Comparison of ENCODE assay signal across 19 cellular contexts in genomic region chr5:51278458-51279049, GRCh38.
DNase-seq lines count a peak whose midpoint lies in the region; ATAC-seq and TF ChIP-seq lines count a peak whose summit lies in the region.
"Had no signal": no experiment of that assay in that cellular context is flagged by ENCODE, and none has a peak within 500 bp of the region (broad histone marks: within the 10 kb centered on the region; RNA-seq: fewer than 3 reads in every experiment).

No MANE protein-coding gene starts in this region.

- ATAC-seq in T-helper 17 cell = no peak
- ATAC-seq in GM18520 (IDR thresholded peaks at IDR 0.05; ENCODE audit: unreplicated experiment) = no peak
- ATAC-seq: GM12878, HepG2 had no signal

- no peak overlapping the region for H3K27ac Mint-ChIP-seq in T-helper 17 cell

- no peaks in the 10 kb centered on the region for H3K36me3 Mint-ChIP-seq in T-helper 17 cell (ENCODE audit: low read depth)

- no peaks in the 10 kb centered on the region for H3K4me1 Mint-ChIP-seq in T-helper 17 cell

- no peaks in the 10 kb centered on the region for H3K27me3 Mint-ChIP-seq in T-helper 17 cell

- H3K9me3 ChIP-seq in BE2C = no peaks in the 10 kb centered on the region
- no peaks in the 10 kb centered on the region for H3K9me3 ChIP-seq in HUES64 (ENCODE audit: insufficient read depth, low read depth, low read length)
- H3K9me3 ChIP-seq in T-helper 17 cell (ENCODE audit: control insufficient read depth, low read length, poor library complexity, severe bottlenecking) = no peaks in the 10 kb centered on the region
- H3K9me3 ChIP-seq: Peyer's patch had no signal

- H3K36me3 ChIP-seq in BE2C = no peaks in the 10 kb centered on the region
- no peaks in the 10 kb centered on the region for H3K36me3 ChIP-seq in HUES64 (ENCODE audit: insufficient read depth, low read length)
- H3K36me3 ChIP-seq: Peyer's patch had no signal

- no peak overlapping the region for H3K4me3 Mint-ChIP-seq in T-helper 17 cell

- H3K4me3 ChIP-seq in BE2C (ENCODE audit: low read depth, low read length) = no peak overlapping the region
- no peak overlapping the region for H3K4me3 ChIP-seq in HUES64 (ENCODE audit: low read length)
- H3K4me3 ChIP-seq: GM12878, Peyer's patch had no signal

- peaks cover 8% of the 10 kb centered on the region for H3K4me1 ChIP-seq in BE2C
- H3K4me1 ChIP-seq in HUES64 (ENCODE audit: insufficient read depth, low read length) = peaks cover 31% of the 10 kb centered on the region
- H3K4me1 ChIP-seq: Peyer's patch had no signal

- peak overlapping the region; percentile 60; the same call in 1 of the 2 replicates for H3K27ac ChIP-seq in HUES64 (ENCODE audit: low read depth, low read length)
- H3K27ac ChIP-seq: 22Rv1, HL-60, KMS-11, Peyer's patch had no signal

- TF ChIP-seq CTCF in BE2C (IDR thresholded peaks at IDR 0.05; ENCODE audit: low read depth, low read length) = no peak

- H3K9ac ChIP-seq in HUES64 (ENCODE audit: low read depth, low read length) = no peak overlapping the region
- H3K9ac ChIP-seq: KMS-11 had no signal

- H3K27me3 ChIP-seq in BE2C (no peaks in the 10 kb centered on the region), HUES64 (ENCODE audit: insufficient read depth, low read length) (no peaks in the 10 kb centered on the region)
- H3K27me3 ChIP-seq: Peyer's patch had no signal

- DNase-seq in BE2C = peak; percentile 17
- DNase-seq in astrocyte of the hippocampus (ENCODE audit: low read depth, low spot score) = peak; percentile 84
- DNase-seq in iPS-NIHi11 (ENCODE audit: low spot score) = peak; percentile 12
- DNase-seq in T-helper 17 cell = no peak
- no peak for DNase-seq in stimulated activated CD4-positive, alpha-beta T cell treated with anti-CD3 and anti-CD28 coated beads, Interleukin-2, amount 100 ng/mL, for 48 hours
- no peak for DNase-seq in T1000 (lab: John Stamatoyannopoulos, UW)
- DNase-seq: C1 segment of cervical spinal cord, NCI-H1092, NCI-H2107, NCI-H446 treated with DMSO at 0.1 percent for 48 hours, Peyer's patch, Right ventricle myocardium superior had no signal

- 36% methylated on average over 4 of the region's 4 CpGs for WGBS in HUES64

Comparison
In these comparisons a context has a peak if more than half of its experiments do, and no peak if none do; other contexts are left out.
1. DNase-seq: peak in BE2C (single experiment), astrocyte of the hippocampus (single experiment) and iPS-NIHi11 (single experiment); none in T-helper 17 cell (0 of 3), stimulated activated CD4-positive, alpha-beta T cell treated with anti-CD3 and anti-CD28 coated beads, Interleukin-2, amount 100 ng/mL, for 48 hours (0 of 2) and T1000 (single experiment).